19 cellular contexts compared by ENCODE assay signal in genomic region chr7:157840174-157840912, GRCh38.
"Had no signal": no experiment of that assay in that cellular context is flagged by ENCODE, and none has a peak within 500 bp of the region (broad histone marks: within the 10 kb centered on the region; RNA-seq: fewer than 3 reads in every experiment).

No MANE protein-coding gene starts in this region.

- H3K36me3 ChIP-seq: esophagus squamous epithelium, gastroesophageal sphincter, left ventricle myocardium inferior, lower lobe of right lung, neutrophil, right atrium auricular region, tibial artery had no signal

- H3K27ac ChIP-seq: dorsolateral prefrontal cortex, epithelial cell of prostate, esophagus squamous epithelium, gastroesophageal sphincter, left ventricle myocardium inferior, lower lobe of right lung, neutrophil, right atrium auricular region, tibial artery had no signal

- ATAC-seq: gastroesophageal sphincter; left cardiac atrium; lower lobe of right lung; stimulated activated memory B cell treated with anti-CD40 and anti-IgM and Interleukin-4, amounts not matched to agents 10 μg/mL and 1 μg/mL and 100 μg/mL, for 72 hours had no signal

- H3K4me2 ChIP-seq: smooth muscle cell had no signal

- DNase-seq: central memory CD4-positive, alpha-beta T cell; cortex of kidney; effector memory CD4-positive, alpha-beta T cell; esophagus squamous epithelium; foreskin fibroblast; glutamatergic neuron; immature natural killer cell; left cardiac atrium; left ventricle myocardium inferior; stimulated activated CD4-positive, alpha-beta T cell treated with anti-CD3 and anti-CD28 coated beads, Interleukin-4, amount 100 ng/mL, for 24 hours; tibial artery had no signal

- H3K27me3 ChIP-seq: right atrium auricular region had no signal

- H3K4me3 ChIP-seq: dorsolateral prefrontal cortex, esophagus squamous epithelium, gastroesophageal sphincter, left ventricle myocardium inferior, lower lobe of right lung, right atrium auricular region, smooth muscle cell, tibial artery had no signal

- H3K4me1 ChIP-seq: esophagus squamous epithelium, gastroesophageal sphincter, left ventricle myocardium inferior, lower lobe of right lung, right atrium auricular region, tibial artery had no signal

- H3K9me3 ChIP-seq: esophagus squamous epithelium, gastroesophageal sphincter, left ventricle myocardium inferior, lower lobe of right lung, neutrophil, right atrium auricular region had no signal
